Comparison of ENCODE assay signal across 1 cellular context in genomic region chr5:122078116-122078865, GRCh38.
TF ChIP-seq lines count a peak whose summit lies in the region.

LOX (minus strand) TSS chr5:122078259; CDS start chr5:122077985, 274 bp downstream.

TF ChIP-seq in GM12878, 131 proteins besides CTCF, POLR2A, EP300 and RAD21 (continued from another document):
- TF ChIP-seq ZBTB33 (IDR thresholded peaks at IDR 0.05) (no peak), RCOR1 (conservative IDR thresholded peaks at IDR 0.05; ENCODE audit: low read depth, low read length) (no peak), SMARCA5 (IDR thresholded peaks at IDR 0.05) (no peak), SREBF2 (IDR thresholded peaks at IDR 0.05; ENCODE audit: low read length) (no peak), MYC (IDR thresholded peaks at IDR 0.05; ENCODE audit: insufficient read depth, insufficient read length, insufficient replicate concordance, low read length, severe bottlenecking) (no peak), SPI1 (IDR thresholded peaks at IDR 0.05; ENCODE audit: borderline replicate concordance, insufficient read depth, low read depth, low read length) (no peak), SMAD5 (IDR thresholded peaks at IDR 0.05; ENCODE audit: low read depth) (no peak)
- TF ChIP-seq, protein P1, sequence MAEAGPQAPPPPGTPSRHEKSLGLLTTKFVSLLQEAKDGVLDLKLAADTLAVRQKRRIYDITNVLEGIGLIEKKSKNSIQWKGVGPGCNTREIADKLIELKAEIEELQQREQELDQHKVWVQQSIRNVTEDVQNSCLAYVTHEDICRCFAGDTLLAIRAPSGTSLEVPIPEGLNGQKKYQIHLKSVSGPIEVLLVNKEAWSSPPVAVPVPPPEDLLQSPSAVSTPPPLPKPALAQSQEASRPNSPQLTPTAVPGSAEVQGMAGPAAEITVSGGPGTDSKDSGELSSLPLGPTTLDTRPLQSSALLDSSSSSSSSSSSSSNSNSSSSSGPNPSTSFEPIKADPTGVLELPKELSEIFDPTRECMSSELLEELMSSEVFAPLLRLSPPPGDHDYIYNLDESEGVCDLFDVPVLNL (IDR thresholded peaks at IDR 0.05; ENCODE audit: low read depth, low read length): no peak
